8 cellular contexts compared by ENCODE assay signal in genomic region chr11:9615031-9615451, GRCh38. TPM values are rescaled to one million over a fixed set of nuclear protein-coding genes. Genes with fewer than 3 reads are reported as not detected.
DNase-seq lines count a peak whose midpoint lies in the region; ATAC-seq, FAIRE-seq and TF ChIP-seq lines count a peak whose summit lies in the region.

No MANE protein-coding gene starts in this region.

- no peak for FAIRE-seq in HepG2 (lab: Jason Lieb, UNC)

- in situ Hi-C loops in HepG2 (cut with HindIII; ENCODE audit: extremely low pct_ligation_motif_present, low pct_unique_long_range_greater_than_20kb) = no loop called here

- H3K4me3 ChIP-seq in ACC112 (ENCODE audit: low read depth, low read length) (peak overlapping the region; percentile 80), HepG2 (replicated peaks in 1 of 3; ENCODE audit: insufficient read depth in 1 of 3, low read depth in 2 of 3, low read length in 3 of 3) (peak overlapping the region in 1 of 3 experiments; percentile 69; a peak in 2 of 6 replicates)

- H3K27me3 ChIP-seq in ACC112 (ENCODE audit: insufficient read depth, low read length) = no peaks in the 10 kb centered on the region
- H3K27me3 ChIP-seq in HepG2 (ENCODE audit: control insufficient read depth in 1 of 2, insufficient read depth in 2 of 2, low read length in 2 of 2) = peaks cover 0 to 1% of the 10 kb centered on the region in 2 experiments; a peak in 2 of 5 replicates

- H3K79me2 ChIP-seq in ACC112 (ENCODE audit: control insufficient read depth, insufficient read depth, low read length, unreplicated experiment) (no peaks in the 10 kb centered on the region), HepG2 (ENCODE audit: insufficient read depth, low read length) (no peaks in the 10 kb centered on the region)

- H2AFZ ChIP-seq in ACC112 (ENCODE audit: low read length, unreplicated experiment) = no peak overlapping the region
- H2AFZ ChIP-seq in HepG2 (ENCODE audit: low read length) = no peak overlapping the region

- ATAC-seq in GM18867 (IDR thresholded peaks at IDR 0.05; ENCODE audit: unreplicated experiment) (peak; percentile 53), HG02981 (IDR thresholded peaks at IDR 0.05; ENCODE audit: unreplicated experiment) (peak; percentile 56), HepG2 (no peak)

- DNase-seq in HepG2 (ENCODE audit: low spot score) = no peak
- no peak for DNase-seq in C1 segment of cervical spinal cord (lab: John Stamatoyannopoulos, UW)
- DNase-seq in NCI-H2227 (lab: John Stamatoyannopoulos, UW; ENCODE audit: unreplicated experiment) = no peak
- no peak for DNase-seq in NCI-H226

- BruUV-seq in HepG2 (replicated peaks; lab: Mats Ljungman, UMichigan) = no TSS peak

- WGBS in HepG2 (ENCODE audit: low lambda C conversion rate) = 24% methylated on average over 2 of the region's 2 CpGs

- CTCF ChIA-PET in HepG2 (lab: Yijun Ruan, JAX; ENCODE audit: low intra/inter-chr PET ratio, low total read pairs) = no interaction called here

- intact Hi-C loops in HepG2 (cut with micrococcal nuclease; ENCODE audit: unreplicated experiment) = no loop called here

- H3K27ac ChIP-seq in ACC112 (ENCODE audit: low read depth, low read length) (peak overlapping the region; percentile 97), HepG2 (ENCODE audit: extremely low read length, insufficient read depth, low read length) (no peak overlapping the region)

- peaks cover 41% of the 10 kb centered on the region for H3K4me1 ChIP-seq in ACC112 (ENCODE audit: control insufficient read depth, insufficient read depth, low read length, unreplicated experiment)
- H3K4me1 ChIP-seq in HepG2 (ENCODE audit: insufficient read depth, low read length) = peaks cover 48% of the 10 kb centered on the region

- no peaks in the 10 kb centered on the region for H3K9me3 ChIP-seq in HepG2 (ENCODE audit: low read length)

- TF ChIP-seq EP300 in HepG2 (IDR thresholded peaks at IDR 0.05; ENCODE audit: low read depth in 2 of 2, low read length in 2 of 2) = no peak
- TF ChIP-seq EP300 in HepG2 (CRISPR knock-in tag; IDR thresholded peaks at IDR 0.05; ENCODE audit: borderline replicate concordance) = no peak

- no peak for TF ChIP-seq CTCF in HepG2 (CRISPR knock-in tag; IDR thresholded peaks at IDR 0.05)

- H3K4me2 ChIP-seq in HepG2 (ENCODE audit: low read depth, low read length) = peak overlapping the region; percentile 90

- TF ChIP-seq POLR2A in Raji (IDR thresholded peaks at IDR 0.05; ENCODE audit: insufficient read depth, low read depth, low read length) (0 out of 2 replicates have a peak, but pooled peaks have one; percentile 26), HepG2 (IDR thresholded peaks at IDR 0.05; ENCODE audit: insufficient read depth in 1 of 2, low read depth in 2 of 2, low read length in 2 of 2) (no peak)

- H3K36me3 ChIP-seq in ACC112 (ENCODE audit: insufficient read depth, low read length) = no peaks in the 10 kb centered on the region
- H3K36me3 ChIP-seq in HepG2 (replicated peaks in 1 of 2; ENCODE audit: control insufficient read depth in 1 of 2, insufficient read depth in 2 of 2, low read length in 2 of 2) = no peaks in the 10 kb centered on the region

- TF ChIP-seq RAD21 in HepG2 (CRISPR knock-in tag; IDR thresholded peaks at IDR 0.05) = no peak

- H4K20me1 ChIP-seq in HepG2 (ENCODE audit: insufficient read depth, low read length) = no peaks in the 10 kb centered on the region

- POLR2A ChIA-PET in HepG2 (lab: Yijun Ruan, JAX) = no interaction called here

- peak overlapping the region; percentile 90; the same call in 1 of the 2 replicates for H3K9ac ChIP-seq in HepG2 (ENCODE audit: insufficient read depth, low read depth, low read length)

TF ChIP-seq in HepG2, 621 proteins besides CTCF, POLR2A, EP300 and RAD21 (continues in another document):
- TF ChIP-seq ZNF614 (CRISPR knock-in tag; IDR thresholded peaks at IDR 0.05; ENCODE audit: borderline replicate concordance) = no peak

RNA-seq across cellular contexts. Expression of gene WEE1, which starts 41.6 kb away (rescaled TPM):
- 63.7 and 71.7 TPM in 2 replicates for total RNA-seq in HepG2 (2016; rRNA removed; fragmentation: Illumina TruSeq; extraction: Trizol)
- total RNA-seq in HepG2 (2016; cell fraction: cytosol; rRNA removed; fragmentation: Illumina TruSeq; extraction: Trizol; ENCODE audit: low read depth) = 5.3 and 8.1 TPM in 2 replicates
- 59.2 and 62.0 TPM in 2 replicates for total RNA-seq in HepG2 (2016; cell fraction: insoluble cytoplasmic fraction; rRNA removed; fragmentation: Illumina TruSeq; extraction: Trizol)
- 16.3 and 20.1 TPM in 2 replicates for total RNA-seq in HepG2 (2016; cell fraction: membrane; rRNA removed; fragmentation: Illumina TruSeq; extraction: Trizol)
- total RNA-seq in HepG2 (2016; cell fraction: nucleus; rRNA removed; fragmentation: Illumina TruSeq; extraction: Trizol) = 55.9 and 59.7 TPM in 2 replicates
- 24.2 and 31.4 TPM in 2 replicates for polyA plus RNA-seq in HepG2 (2011; rRNA removed)
- polyA plus RNA-seq in HepG2 (2011; cell fraction: cytosol; rRNA removed) = 9.9 and 15.9 TPM in 2 replicates
- polyA plus RNA-seq in HepG2 (2011; cell fraction: nucleus; rRNA removed) = 19.4 and 21.7 TPM in 2 replicates
- polyA plus RNA-seq in HepG2 (2012) = 34.3 and 43.6 TPM in 2 replicates
- polyA plus RNA-seq in HepG2 (2016; cell fraction: cytosol; fragmentation: Illumina TruSeq; extraction: Trizol; ENCODE audit: low read depth) = 1.5 and 1.7 TPM in 2 replicates
- polyA plus RNA-seq in HepG2 (2016; cell fraction: insoluble cytoplasmic fraction; fragmentation: Illumina TruSeq; extraction: Trizol; ENCODE audit: low read depth) = 55.1 and 60.7 TPM in 2 replicates
- 5.2 and 6.5 TPM in 2 replicates for polyA plus RNA-seq in HepG2 (2016; cell fraction: membrane; fragmentation: Illumina TruSeq; extraction: Trizol; ENCODE audit: low read depth)
- polyA plus RNA-seq in HepG2 (2016; cell fraction: nucleus; fragmentation: Illumina TruSeq; extraction: Trizol; ENCODE audit: insufficient read depth, low read depth) = 61.4 and 70.9 TPM in 2 replicates
- 13.9 and 26.9 TPM in 2 replicates for polyA minus RNA-seq in HepG2 (2011; rRNA and poly(A)+ RNA removed; ENCODE audit: low replicate concordance)
- 20.9 and 21.9 TPM in 2 replicates for polyA minus RNA-seq in HepG2 (2011; cell fraction: cytosol; rRNA and poly(A)+ RNA removed)
- 77.1 and 85.4 TPM in 2 replicates for polyA minus RNA-seq in HepG2 (2011; cell fraction: nucleus; rRNA and poly(A)+ RNA removed)

RNA-seq across cellular contexts. Expression of gene SWAP70, which starts 48.8 kb away (rescaled TPM):
- total RNA-seq in HepG2 (2016; rRNA removed; fragmentation: Illumina TruSeq; extraction: Trizol) = 8.7 and 14.9 TPM in 2 replicates
- 6.5 TPM in 2 replicates for total RNA-seq in HepG2 (2016; cell fraction: cytosol; rRNA removed; fragmentation: Illumina TruSeq; extraction: Trizol; ENCODE audit: low read depth)
- 9.1 and 14.4 TPM in 2 replicates for total RNA-seq in HepG2 (2016; cell fraction: insoluble cytoplasmic fraction; rRNA removed; fragmentation: Illumina TruSeq; extraction: Trizol)
- 5.1 and 5.8 TPM in 2 replicates for total RNA-seq in HepG2 (2016; cell fraction: membrane; rRNA removed; fragmentation: Illumina TruSeq; extraction: Trizol)
- 8.1 and 8.8 TPM in 2 replicates for total RNA-seq in HepG2 (2016; cell fraction: nucleus; rRNA removed; fragmentation: Illumina TruSeq; extraction: Trizol)
- 4.2 and 4.6 TPM in 2 replicates for polyA plus RNA-seq in HepG2 (2011; rRNA removed)
- 3.2 and 5.0 TPM in 2 replicates for polyA plus RNA-seq in HepG2 (2011; cell fraction: cytosol; rRNA removed)
- 1.5 and 2.5 TPM in 2 replicates for polyA plus RNA-seq in HepG2 (2011; cell fraction: nucleus; rRNA removed)
- polyA plus RNA-seq in HepG2 (2012) = 7.2 and 7.3 TPM in 2 replicates
- 0.50 and 0.55 TPM in 2 replicates for polyA plus RNA-seq in HepG2 (2016; cell fraction: cytosol; fragmentation: Illumina TruSeq; extraction: Trizol; ENCODE audit: low read depth)
- 14.4 and 14.9 TPM in 2 replicates for polyA plus RNA-seq in HepG2 (2016; cell fraction: insoluble cytoplasmic fraction; fragmentation: Illumina TruSeq; extraction: Trizol; ENCODE audit: low read depth)
- polyA plus RNA-seq in HepG2 (2016; cell fraction: membrane; fragmentation: Illumina TruSeq; extraction: Trizol; ENCODE audit: low read depth) = 1.9 and 2.0 TPM in 2 replicates
- 8.0 and 8.5 TPM in 2 replicates for polyA plus RNA-seq in HepG2 (2016; cell fraction: nucleus; fragmentation: Illumina TruSeq; extraction: Trizol; ENCODE audit: insufficient read depth, low read depth)
- polyA minus RNA-seq in HepG2 (2011; rRNA and poly(A)+ RNA removed; ENCODE audit: low replicate concordance) = 4.9 and 17.3 TPM in 2 replicates
- 5.2 and 6.8 TPM in 2 replicates for polyA minus RNA-seq in HepG2 (2011; cell fraction: cytosol; rRNA and poly(A)+ RNA removed)
- polyA minus RNA-seq in HepG2 (2011; cell fraction: nucleus; rRNA and poly(A)+ RNA removed) = 5.4 and 6.7 TPM in 2 replicates
